ENCODE assay signal across 27 cellular contexts in genomic region chr1:219444469-219444868, GRCh38.
"Had no signal": no experiment of that assay in that cellular context is flagged by ENCODE, and none has a peak within 500 bp of the region (broad histone marks: within the 10 kb centered on the region; RNA-seq: fewer than 3 reads in every experiment).

No MANE protein-coding gene starts in this region.

- H3K4me3 ChIP-seq: body of pancreas, esophagus muscularis mucosa, gastroesophageal sphincter had no signal

- H3K27me3 Mint-ChIP-seq: activated CD4-positive, alpha-beta memory T cell treated with anti-CD3 and anti-CD28 coated beads, Interleukin-2, amount 10 ng/mL, durations not matched to agents 7 days and 5 days; activated CD4-positive, alpha-beta T cell treated with anti-CD3 and anti-CD28 coated beads, Interleukin-2, amount 10 ng/mL, durations not matched to agents 24 days and 14 days; activated naive CD4-positive, alpha-beta T cell treated with anti-CD3 and anti-CD28 coated beads, Interleukin-2, amount 10 ng/mL, durations not matched to agents 7 days and 5 days; activated naive CD8-positive, alpha-beta T cell treated with anti-CD3 and anti-CD28 coated beads, Interleukin-2, amount 10 ng/mL, durations not matched to agents 7 days and 5 days; activated T-cell treated with anti-CD3 and anti-CD28 coated beads, Interleukin-2, amount 50 U/mL, for 24 hours; effector memory CD8-positive, alpha-beta T cell had no signal

- H3K4me1 Mint-ChIP-seq: activated CD4-positive, alpha-beta memory T cell treated with anti-CD3 and anti-CD28 coated beads, Interleukin-2, amount 10 ng/mL, durations not matched to agents 7 days and 5 days; activated CD4-positive, alpha-beta T cell treated with anti-CD3 and anti-CD28 coated beads for 36 hours; activated CD4-positive, alpha-beta T cell treated with anti-CD3 and anti-CD28 coated beads, Interleukin-2, amount 10 ng/mL, durations not matched to agents 24 days and 14 days; activated naive CD4-positive, alpha-beta T cell treated with anti-CD3 and anti-CD28 coated beads, Interleukin-2, amount 10 ng/mL, durations not matched to agents 7 days and 5 days; activated naive CD8-positive, alpha-beta T cell treated with anti-CD3 and anti-CD28 coated beads, Interleukin-2, amount 10 ng/mL, durations not matched to agents 7 days and 5 days had no signal

- H3K9me3 Mint-ChIP-seq: activated CD4-positive, alpha-beta memory T cell treated with anti-CD3 and anti-CD28 coated beads, Interleukin-2, amount 10 ng/mL, durations not matched to agents 7 days and 5 days; activated CD4-positive, alpha-beta T cell treated with anti-CD3 and anti-CD28 coated beads, Interleukin-2, amount 10 ng/mL, durations not matched to agents 24 days and 14 days; activated naive CD4-positive, alpha-beta T cell treated with anti-CD3 and anti-CD28 coated beads, Interleukin-2, amount 10 ng/mL, durations not matched to agents 7 days and 5 days; activated naive CD4-positive, alpha-beta T cell treated with anti-CD3 and anti-CD28 coated beads, Interleukin-2, amount 50 U/mL, for 72 hours; activated naive CD8-positive, alpha-beta T cell treated with anti-CD3 and anti-CD28 coated beads, Interleukin-2, amount 10 ng/mL, durations not matched to agents 7 days and 5 days; activated T-cell treated with anti-CD3 and anti-CD28 coated beads, Interleukin-2, amount 50 U/mL, for 24 hours; activated T-cell treated with anti-CD3 and anti-CD28 coated beads, Interleukin-2, amount 50 U/mL, for 72 hours; effector memory CD8-positive, alpha-beta T cell had no signal

- H3K36me3 Mint-ChIP-seq: activated naive CD4-positive, alpha-beta T cell treated with anti-CD3 and anti-CD28 coated beads, Interleukin-2, amount 10 ng/mL, durations not matched to agents 7 days and 5 days; activated naive CD4-positive, alpha-beta T cell treated with anti-CD3 and anti-CD28 coated beads, Interleukin-2, amount 50 U/mL, for 72 hours; activated naive CD8-positive, alpha-beta T cell treated with anti-CD3 and anti-CD28 coated beads, Interleukin-2, amount 10 ng/mL, durations not matched to agents 7 days and 5 days had no signal

- H3K27ac ChIP-seq: body of pancreas, esophagus muscularis mucosa, gastroesophageal sphincter had no signal

- DNase-seq: activated CD4-positive, alpha-beta memory T cell treated with anti-CD3 and anti-CD28 coated beads, Interleukin-2, amount 10 ng/mL, durations not matched to agents 7 days and 5 days; activated CD4-positive, alpha-beta T cell treated with anti-CD3 and anti-CD28 coated beads for 36 hours; activated CD4-positive, alpha-beta T cell treated with anti-CD3 and anti-CD28 coated beads, Interleukin-2, amount 10 ng/mL, durations not matched to agents 24 days and 14 days; activated CD4-positive, CD25-positive, alpha-beta regulatory T cell; activated CD4-positive, CD25-positive, alpha-beta regulatory T cell treated with anti-CD3 and anti-CD28 coated beads, Interleukin-2, amount 50 U/mL, for 72 hours; activated CD8-positive, alpha-beta memory T cell treated with anti-CD3 and anti-CD28 coated beads, Interleukin-2, amount 50 U/mL, for 48 hours; activated gamma-delta T cell; activated naive CD4-positive, alpha-beta T cell; activated naive CD4-positive, alpha-beta T cell treated with anti-CD3 and anti-CD28 coated beads, Interleukin-2, amount 10 ng/mL, durations not matched to agents 7 days and 5 days; activated naive CD8-positive, alpha-beta T cell treated with anti-CD3 and anti-CD28 coated beads, Interleukin-2, amount 10 ng/mL, durations not matched to agents 7 days and 5 days; activated T-cell treated with anti-CD3 and anti-CD28 coated beads for 4 hours; activated T-cell treated with anti-CD3 and anti-CD28 coated beads, Interleukin-2, amount 50 U/mL, for 24 hours; activated T-cell treated with anti-CD3 and anti-CD28 coated beads, Interleukin-2, amount 50 U/mL, for 72 hours; amniotic stem cell; anterior cingulate cortex; body of pancreas; caudate nucleus; cortex of kidney; dermis blood vessel endothelial cell; effector CD4-positive, alpha-beta T cell; effector memory CD8-positive, alpha-beta T cell; erythroblast; foreskin melanocyte; T-helper 2 cell had no signal

- ATAC-seq: activated CD4-positive, alpha-beta T cell treated with anti-CD3 and anti-CD28 coated beads for 36 hours; activated naive CD4-positive, alpha-beta T cell treated with anti-CD3 and anti-CD28 coated beads, Interleukin-2, amount 50 U/mL, for 72 hours; body of pancreas; effector memory CD8-positive, alpha-beta T cell; gastroesophageal sphincter had no signal

- H3K27ac Mint-ChIP-seq: activated CD4-positive, alpha-beta memory T cell treated with anti-CD3 and anti-CD28 coated beads, Interleukin-2, amount 10 ng/mL, durations not matched to agents 7 days and 5 days; activated CD4-positive, alpha-beta T cell treated with anti-CD3 and anti-CD28 coated beads for 36 hours; activated CD4-positive, alpha-beta T cell treated with anti-CD3 and anti-CD28 coated beads, Interleukin-2, amount 10 ng/mL, durations not matched to agents 24 days and 14 days; activated naive CD4-positive, alpha-beta T cell treated with anti-CD3 and anti-CD28 coated beads, Interleukin-2, amount 10 ng/mL, durations not matched to agents 7 days and 5 days; activated naive CD4-positive, alpha-beta T cell treated with anti-CD3 and anti-CD28 coated beads, Interleukin-2, amount 50 U/mL, for 72 hours; activated naive CD8-positive, alpha-beta T cell treated with anti-CD3 and anti-CD28 coated beads, Interleukin-2, amount 10 ng/mL, durations not matched to agents 7 days and 5 days; activated T-cell treated with anti-CD3 and anti-CD28 coated beads, Interleukin-2, amount 50 U/mL, for 24 hours; activated T-cell treated with anti-CD3 and anti-CD28 coated beads, Interleukin-2, amount 50 U/mL, for 72 hours; effector memory CD8-positive, alpha-beta T cell had no signal

- H3K4me3 Mint-ChIP-seq: activated CD4-positive, alpha-beta memory T cell treated with anti-CD3 and anti-CD28 coated beads, Interleukin-2, amount 10 ng/mL, durations not matched to agents 7 days and 5 days; activated CD4-positive, alpha-beta T cell treated with anti-CD3 and anti-CD28 coated beads for 36 hours; activated CD4-positive, alpha-beta T cell treated with anti-CD3 and anti-CD28 coated beads, Interleukin-2, amount 10 ng/mL, durations not matched to agents 24 days and 14 days; activated naive CD4-positive, alpha-beta T cell treated with anti-CD3 and anti-CD28 coated beads, Interleukin-2, amount 10 ng/mL, durations not matched to agents 7 days and 5 days; activated naive CD8-positive, alpha-beta T cell treated with anti-CD3 and anti-CD28 coated beads, Interleukin-2, amount 10 ng/mL, durations not matched to agents 7 days and 5 days; activated T-cell treated with anti-CD3 and anti-CD28 coated beads, Interleukin-2, amount 50 U/mL, for 24 hours; activated T-cell treated with anti-CD3 and anti-CD28 coated beads, Interleukin-2, amount 50 U/mL, for 72 hours; effector memory CD8-positive, alpha-beta T cell had no signal

- H3K9me3 ChIP-seq: body of pancreas, esophagus muscularis mucosa, gastroesophageal sphincter had no signal

- H3K36me3 ChIP-seq: esophagus muscularis mucosa, gastroesophageal sphincter had no signal

- H3K4me1 ChIP-seq: esophagus muscularis mucosa, gastroesophageal sphincter had no signal

- H3K27me3 ChIP-seq: body of pancreas, esophagus muscularis mucosa, gastroesophageal sphincter had no signal
